Comparison of ENCODE assay signal across 8 cellular contexts in genomic region chr15:73927476-73928240, GRCh38. TPM values are rescaled to one million over a fixed set of nuclear protein-coding genes. Genes with fewer than 3 reads are reported as not detected.
A peak's percentile ranks its signal among the peaks of the same experiment; 100 is the strongest.
DNase-seq lines count a peak whose midpoint lies in the region; ATAC-seq and TF ChIP-seq lines count a peak whose summit lies in the region.

No MANE protein-coding gene starts in this region.

- peak overlapping the region; percentile 72 for H3K4me3 Mint-ChIP-seq in activated CD4-positive, alpha-beta memory T cell treated with anti-CD3 and anti-CD28 coated beads, Interleukin-2, amount 10 ng/mL, durations not matched to agents 7 days and 5 days

- ATAC-seq in mucosa of descending colon = peak; percentile 82
- ATAC-seq in GM21447 (IDR thresholded peaks at IDR 0.05; ENCODE audit: unreplicated experiment) = no peak

- H3K9me3 Mint-ChIP-seq in activated CD4-positive, alpha-beta memory T cell treated with anti-CD3 and anti-CD28 coated beads, Interleukin-2, amount 10 ng/mL, durations not matched to agents 7 days and 5 days = no peaks in the 10 kb centered on the region

- TF ChIP-seq CTCF in GM10248 (IDR thresholded peaks at IDR 0.05; ENCODE audit: control extremely low read depth, extremely low read depth, low read depth, missing control alignments) (no peak), mucosa of descending colon (IDR thresholded peaks at IDR 0.05) (peak; percentile 50)

- H3K36me3 ChIP-seq in mucosa of descending colon (ENCODE audit: low read depth) = no peaks in the 10 kb centered on the region

- CTCF ChIA-PET in GM10248 (lab: Yijun Ruan, JAX) = no interaction called here
- CTCF ChIA-PET in activated CD4-positive, alpha-beta memory T cell treated with anti-CD3 and anti-CD28 coated beads, Interleukin-2, amount 10 ng/mL, durations not matched to agents 7 days and 5 days (lab: Charles Lee) = interaction anchor here (0.6 to 3.4 kb wide), 27 partner anchors 9 to 435 kb away, joined by 3 to 29 read pairs (median 7); partner anchors contain the start of genes PML and TBC1D21

- peak overlapping the region; percentile 85 for H3K27ac Mint-ChIP-seq in activated CD4-positive, alpha-beta memory T cell treated with anti-CD3 and anti-CD28 coated beads, Interleukin-2, amount 10 ng/mL, durations not matched to agents 7 days and 5 days

- H3K27me3 Mint-ChIP-seq in activated CD4-positive, alpha-beta memory T cell treated with anti-CD3 and anti-CD28 coated beads, Interleukin-2, amount 10 ng/mL, durations not matched to agents 7 days and 5 days = no peaks in the 10 kb centered on the region

- DNase-seq in GM10248 (ENCODE audit: extremely low spot score) = peak; percentile 65
- peak; percentile 40 to 44 for DNase-seq in NCI-H1930 (lab: John Stamatoyannopoulos, UW)
- peak; percentile 82 for DNase-seq in activated CD4-positive, alpha-beta memory T cell treated with anti-CD3 and anti-CD28 coated beads, Interleukin-2, amount 10 ng/mL, durations not matched to agents 7 days and 5 days
- peak; percentile 53 for DNase-seq in effector CD8-positive, alpha-beta T cell (lab: John Stamatoyannopoulos, UW)
- DNase-seq in mucosa of descending colon = peak; percentile 73 to 81 (median 74)
- DNase-seq in stimulated activated CD8-positive, alpha-beta memory T cell treated with anti-CD3 and anti-CD28 coated beads, Interleukin-4, amount 100 ng/mL, for 1 hour (ENCODE audit: low read depth in 2 of 2, low spot score in 1 of 2) = peak; percentile 34 to 53
- DNase-seq in OCI-M1 (lab: John Stamatoyannopoulos, UW) = no peak

- no peaks in the 10 kb centered on the region for H3K9me3 ChIP-seq in mucosa of descending colon

- peaks cover 19% of the 10 kb centered on the region for H3K4me1 ChIP-seq in mucosa of descending colon (ENCODE audit: low read depth)

- POLR2A ChIA-PET in GM10248 (lab: Yijun Ruan, JAX) = no interaction called here
- POLR2A ChIA-PET in activated CD4-positive, alpha-beta memory T cell treated with anti-CD3 and anti-CD28 coated beads, Interleukin-2, amount 10 ng/mL, durations not matched to agents 7 days and 5 days (lab: Charles Lee) = interaction anchor here (0.8 to 2.3 kb wide), 15 partner anchors 9 to 457 kb away, joined by 3 to 17 read pairs (median 4); partner anchors contain the start of genes PML and TBC1D21

- no peaks in the 10 kb centered on the region for H3K36me3 Mint-ChIP-seq in activated CD4-positive, alpha-beta memory T cell treated with anti-CD3 and anti-CD28 coated beads, Interleukin-2, amount 10 ng/mL, durations not matched to agents 7 days and 5 days (ENCODE audit: low read depth)

- H3K4me3 ChIP-seq in mucosa of descending colon = no peak overlapping the region

- intact Hi-C loops in mucosa of descending colon (cut with DNase I, micrococcal nuclease) = no loop called here

- peaks cover 72% of the 10 kb centered on the region for H3K4me1 Mint-ChIP-seq in activated CD4-positive, alpha-beta memory T cell treated with anti-CD3 and anti-CD28 coated beads, Interleukin-2, amount 10 ng/mL, durations not matched to agents 7 days and 5 days

RNA-seq across cellular contexts. Expression of gene LOXL1, which starts 1.4 kb away (rescaled TPM):
- total RNA-seq in activated CD4-positive, alpha-beta memory T cell treated with anti-CD3 and anti-CD28 coated beads, Interleukin-2, amount 10 ng/mL, durations not matched to agents 7 days and 5 days = 10 to 100 TPM in 1 of 2 experiments, 1 to 10 TPM in 1; 9.1 to 10.9 TPM
- total RNA-seq in mucosa of descending colon = 1 to 10 TPM in 2 of 3 donors, under 1 TPM in 1; 0.87 to 7.9 (median 5.1) TPM

RNA-seq across cellular contexts. Expression of gene TBC1D21, which starts 54.3 kb away (rescaled TPM):
- total RNA-seq in activated CD4-positive, alpha-beta memory T cell treated with anti-CD3 and anti-CD28 coated beads, Interleukin-2, amount 10 ng/mL, durations not matched to agents 7 days and 5 days = not detected
- total RNA-seq in mucosa of descending colon = not detected
